8 cellular contexts compared by ENCODE assay signal in the genomic region with DNA sequence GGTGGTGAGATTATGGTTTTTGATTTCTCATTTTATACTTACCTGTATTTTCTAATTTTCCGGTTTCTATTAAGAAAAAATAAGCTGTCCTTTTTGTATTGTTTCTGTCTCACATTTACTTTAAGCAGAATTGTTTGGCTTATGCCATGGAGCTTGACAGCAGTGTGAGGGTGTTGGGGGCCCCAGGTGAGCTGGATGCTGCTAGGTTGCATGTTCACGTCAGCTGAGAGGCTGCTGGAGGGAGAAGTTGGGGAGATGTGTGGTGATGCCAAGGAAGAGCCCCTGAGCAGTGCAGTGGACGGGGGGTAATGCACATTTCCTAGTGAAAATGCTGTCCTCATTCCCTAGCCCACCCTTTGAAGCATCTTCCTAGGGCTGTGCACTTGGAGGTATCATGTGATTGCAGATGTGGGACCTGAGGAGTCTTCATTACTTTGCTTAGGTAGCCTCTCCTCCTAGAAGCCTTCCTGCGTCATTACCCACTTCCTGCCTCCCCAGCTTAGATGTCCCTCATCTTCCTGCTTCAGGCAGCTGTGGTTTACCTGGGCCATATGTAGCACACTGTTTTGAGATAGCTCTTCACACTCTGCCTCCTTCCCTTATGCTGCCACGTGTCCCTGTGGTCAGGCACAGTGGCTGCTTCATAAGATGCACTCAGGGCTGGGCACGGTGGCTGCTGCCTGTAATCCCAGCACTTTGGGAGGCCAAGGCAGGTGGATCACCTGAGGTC. TPM values are rescaled to one million over a fixed set of nuclear protein-coding genes. Genes with fewer than 3 reads are reported as not detected.
A peak's percentile ranks its signal among the peaks of the same experiment; 100 is the strongest.
DNase-seq lines count a peak whose midpoint lies in the region; ATAC-seq and TF ChIP-seq lines count a peak whose summit lies in the region.

No MANE protein-coding gene starts in this region.

- no peak overlapping the region for H2AFZ ChIP-seq in H9 (ENCODE audit: low read length)

- no peak overlapping the region for H3K14ac ChIP-seq in H9 (ENCODE audit: insufficient read depth, low read length)

- no peak for TF ChIP-seq EP300 in gastroesophageal sphincter (IDR thresholded peaks at IDR 0.05)

- H3K23ac ChIP-seq in H9 (ENCODE audit: insufficient read length, low read depth, low read length): no peak overlapping the region

- H4K8ac ChIP-seq in H9 (replicated peaks; ENCODE audit: insufficient read length, low read depth, low read length): no peak overlapping the region

- H3K4me3 ChIP-seq in gastroesophageal sphincter: no peak overlapping the region

- H3K27ac Mint-ChIP-seq in H9: no peak overlapping the region; a peak in 1 of 7 replicates

- TF ChIP-seq POLR2A in gastroesophageal sphincter (IDR thresholded peaks at IDR 0.05): no peak

- H4K5ac ChIP-seq in H9 (ENCODE audit: insufficient read length, low read depth, low read length): no peak overlapping the region

- no peaks in the 10 kb centered on the region for H3K23me2 ChIP-seq in H9 (ENCODE audit: insufficient read length, low read depth, low read length, poor library complexity, severe bottlenecking)

- no peak overlapping the region for H3K18ac ChIP-seq in H9 (ENCODE audit: insufficient read length, low read depth, low read length)

- H3K27me3 ChIP-seq in gastroesophageal sphincter: no peaks in the 10 kb centered on the region
- H3K27me3 ChIP-seq in H9 (ENCODE audit: insufficient read depth, low read length): no peaks in the 10 kb centered on the region

- H2BK12ac ChIP-seq in H9 (ENCODE audit: insufficient read length, low read depth, low read length): no peak overlapping the region

- H3K36me3 Mint-ChIP-seq in H9 (ENCODE audit: insufficient read depth in 1 of 3, low read depth in 3 of 3): peaks cover 41 to 94% (median 81%) of the 10 kb centered on the region in 3 experiments

- DNase-seq in activated CD8-positive, alpha-beta memory T cell treated with anti-CD3 and anti-CD28 coated beads, Interleukin-2, amount 50 U/mL, for 4 hours: peak; percentile 72
- peak; percentile 32 to 44 for DNase-seq in stimulated activated CD4-positive, alpha-beta T cell treated with anti-CD3 and anti-CD28 coated beads, Interleukin-12 subunit alpha, Interleukin-12 subunit beta, amount 100 ng/mL, for 24 hours (ENCODE audit: low read depth in 2 of 2)
- DNase-seq in AG08396 (ENCODE audit: low spot score): no peak
- no peak for DNase-seq in H9
- no peak for DNase-seq in NOMO-1 treated with dmso at 0.1 percent for 144 hours (lab: John Stamatoyannopoulos, UW; ENCODE audit: unreplicated experiment)

- H3K9me3 ChIP-seq in gastroesophageal sphincter (no peaks in the 10 kb centered on the region), H9 (ENCODE audit: control insufficient read depth, low read depth, low read length) (no peaks in the 10 kb centered on the region)

- H2BK120ac ChIP-seq in H9 (ENCODE audit: low read depth, low read length, poor library complexity, severe bottlenecking): no peak overlapping the region

- no peak overlapping the region for H2BK20ac ChIP-seq in H9 (ENCODE audit: low read depth, low read length, poor library complexity, severe bottlenecking)

- no peaks in the 10 kb centered on the region; a peak in 1 of 4 replicates for H3K4me1 Mint-ChIP-seq in H9

- H3K9ac ChIP-seq in H9 (ENCODE audit: extremely low read depth, insufficient read length, low read length): no peak overlapping the region

- no peaks in the 10 kb centered on the region for H3K9me3 Mint-ChIP-seq in H9

- 87 to 96% methylated on average over 3 to 4 of the region's 6 CpGs for WGBS in gastroesophageal sphincter (ENCODE audit: low coverage in 1 of 2), 2 donors
- WGBS in H9 (ENCODE audit: extremely low coverage, insufficient read length, low lambda C conversion rate): no CpG with 5 or more reads among the region's 6 CpGs

- no peak overlapping the region for H3K4me2 ChIP-seq in H9 (ENCODE audit: insufficient read depth, insufficient read length, low read length)

- no peaks in the 10 kb centered on the region for H3K4me1 ChIP-seq in gastroesophageal sphincter
- no peaks in the 10 kb centered on the region for H3K4me1 ChIP-seq in H9 (ENCODE audit: insufficient read depth, low read length)

- H3K79me1 ChIP-seq in H9 (ENCODE audit: insufficient read depth, low read depth, low read length, poor library complexity, severe bottlenecking): no peaks in the 10 kb centered on the region

- H3K4ac ChIP-seq in H9 (ENCODE audit: low read depth, low read length): no peak overlapping the region

- no peaks in the 10 kb centered on the region for H4K20me1 ChIP-seq in H9 (ENCODE audit: control insufficient read depth, insufficient read depth, insufficient read length)

- no peak overlapping the region for H3K4me3 Mint-ChIP-seq in H9

- peaks cover 0 to 100% of the 10 kb centered on the region in 2 donors for H3K36me3 ChIP-seq in gastroesophageal sphincter

- no peaks in the 10 kb centered on the region for H3K79me2 ChIP-seq in H9 (ENCODE audit: insufficient read depth, low read length)

- H3K27ac ChIP-seq in gastroesophageal sphincter: no peak overlapping the region
- no peak overlapping the region for H3K27ac ChIP-seq in H9 (ENCODE audit: insufficient read length, low read depth, low read length)

- no peak overlapping the region for H2BK15ac ChIP-seq in H9 (ENCODE audit: low read depth, low read length)

- no peak overlapping the region for H3T11ph ChIP-seq in H9 (ENCODE audit: low read length)

- H2BK5ac ChIP-seq in H9 (ENCODE audit: insufficient read length, low read length): no peak overlapping the region

- no peak overlapping the region for H4K91ac ChIP-seq in H9 (ENCODE audit: insufficient read length, low read depth, low read length)

- TF ChIP-seq CTCF in gastroesophageal sphincter (IDR thresholded peaks at IDR 0.05) (no peak), H9 (conservative IDR thresholded peaks at IDR 0.05) (no peak)

- H3K56ac ChIP-seq in H9 (ENCODE audit: insufficient read length, low read depth, low read length): no peak overlapping the region

- H2AK5ac ChIP-seq in H9 (ENCODE audit: insufficient read length, low read length): no peak overlapping the region

- no peaks in the 10 kb centered on the region for H3K27me3 Mint-ChIP-seq in H9 (ENCODE audit: low read depth)

- ATAC-seq in GM19035 (IDR thresholded peaks at IDR 0.05; ENCODE audit: unreplicated experiment): peak; percentile 82
- peak; percentile 84 for ATAC-seq in HG03354 (IDR thresholded peaks at IDR 0.05; ENCODE audit: poor library complexity, severe bottlenecking, unreplicated experiment)
- no peak for ATAC-seq in gastroesophageal sphincter

RNA-seq across cellular contexts. Expression of a gene that starts 16.2 kb away (rescaled TPM):
- total RNA-seq in gastroesophageal sphincter: 10 to 100 TPM; 24.0 to 46.1 (median 33.8) TPM
- total RNA-seq in H9 (2021): 39.3 and 42.0 TPM in 2 replicates

RNA-seq across cellular contexts. Expression of a gene that starts 39.9 kb away (rescaled TPM):
- 1 to 10 TPM in 1 of 4 donors, not detected in 3; 1.5 TPM for total RNA-seq in gastroesophageal sphincter
- total RNA-seq in H9 (2021): not detected in 2 replicates

Comparison
In these comparisons a context has a peak if more than half of its experiments do, and no peak if none do; other contexts are left out.
1. DNase-seq: peak in activated CD8-positive, alpha-beta memory T cell treated with anti-CD3 and anti-CD28 coated beads, Interleukin-2, amount 50 U/mL, for 4 hours (single experiment) and stimulated activated CD4-positive, alpha-beta T cell treated with anti-CD3 and anti-CD28 coated beads, Interleukin-12 subunit alpha, Interleukin-12 subunit beta, amount 100 ng/mL, for 24 hours (2 of 2); none in AG08396 (single experiment), H9 (single experiment) and NOMO-1 treated with dmso at 0.1 percent for 144 hours (single experiment).